1 cellular context compared by ENCODE assay signal in the genomic region with DNA sequence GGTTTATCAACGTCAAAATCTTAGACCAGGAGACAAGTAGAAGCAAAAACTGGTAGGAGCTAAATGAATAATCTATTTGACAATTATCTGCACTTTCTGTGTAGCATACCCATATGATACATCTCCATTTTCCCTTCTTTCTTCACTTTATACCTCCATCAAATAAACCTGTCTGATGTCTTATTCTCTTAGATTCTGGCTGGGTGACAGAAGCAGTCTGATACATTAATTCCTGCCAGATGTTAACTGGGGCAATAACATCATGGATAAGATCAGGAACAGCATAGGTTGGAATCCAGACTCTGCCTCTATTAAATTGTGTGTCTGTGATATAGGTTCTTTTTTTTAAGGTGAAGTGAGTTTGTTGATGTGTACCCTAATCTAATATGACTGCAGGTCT.
TF ChIP-seq lines count a peak whose summit lies in the region.

No MANE protein-coding gene starts in this region.

TF ChIP-seq in neural cell, 6 proteins besides CTCF, POLR2A, EP300 and RAD21:
- TF ChIP-seq EZH2 (IDR thresholded peaks at IDR 0.05; ENCODE audit: borderline replicate concordance, insufficient read depth, low read length, poor library complexity, severe bottlenecking), result no peak
- no peak for TF ChIP-seq MXI1 (conservative IDR thresholded peaks at IDR 0.05; ENCODE audit: poor library complexity, severe bottlenecking)
- TF ChIP-seq TAF1 (IDR thresholded peaks at IDR 0.05; ENCODE audit: low read depth), result no peak
- no peak for TF ChIP-seq REST (IDR thresholded peaks at IDR 0.05; ENCODE audit: borderline replicate concordance)
- TF ChIP-seq SMC3 (conservative IDR thresholded peaks at IDR 0.05; ENCODE audit: poor library complexity), result no peak
- TF ChIP-seq POLR2AphosphoS5 (IDR thresholded peaks at IDR 0.05), result no peak
